ENCODE assay signal across 23 cellular contexts in genomic region chr7:17057143-17057509, GRCh38.
DNase-seq lines count a peak whose midpoint lies in the region; ATAC-seq and TF ChIP-seq lines count a peak whose summit lies in the region.
"Had no signal": no experiment of that assay in that cellular context is flagged by ENCODE, and none has a peak within 500 bp of the region (broad histone marks: within the 10 kb centered on the region; RNA-seq: fewer than 3 reads in every experiment).

No MANE protein-coding gene starts in this region.

- no peaks in the 10 kb centered on the region for H3K79me2 ChIP-seq in ACC112 (ENCODE audit: control insufficient read depth, insufficient read depth, low read length, unreplicated experiment)

- H3K27ac Mint-ChIP-seq in CD4-positive, alpha-beta T cell, result no peak overlapping the region
- H3K27ac Mint-ChIP-seq: B cell had no signal

- no CpG with 5 or more reads among the region's 1 CpG for WGBS in mesenchymal stem cell

- H3K4me1 ChIP-seq in ACC112 (ENCODE audit: control insufficient read depth, insufficient read depth, low read length, unreplicated experiment), result peaks cover 28% of the 10 kb centered on the region
- peaks cover 8 to 59% (median 35%) of the 10 kb centered on the region in 10 experiments; a peak in 18 of 20 replicates for H3K4me1 ChIP-seq in BLaER1 treated with 17β-estradiol and CSF1 and Interleukin-3, amounts not matched to agents 10 nM and 100 nM
- no peaks in the 10 kb centered on the region for H3K4me1 ChIP-seq in mesenchymal stem cell (ENCODE audit: control insufficient read depth, insufficient read depth, low read depth, low read length)
- H3K4me1 ChIP-seq in right atrium auricular region, result no peaks in the 10 kb centered on the region
- H3K4me1 ChIP-seq: A549 had no signal

- H3K27me3 ChIP-seq in ACC112 (ENCODE audit: insufficient read depth, low read length), result no peaks in the 10 kb centered on the region
- peaks cover 0 to 14% (median 0%) of the 10 kb centered on the region in 11 experiments; a peak in 2 of 22 replicates for H3K27me3 ChIP-seq in BLaER1 treated with 17β-estradiol and CSF1 and Interleukin-3, amounts not matched to agents 10 nM and 100 nM
- no peaks in the 10 kb centered on the region for H3K27me3 ChIP-seq in mesenchymal stem cell (ENCODE audit: control insufficient read depth in 1 of 2, insufficient read depth in 1 of 2, low read length in 2 of 2)
- no peaks in the 10 kb centered on the region for H3K27me3 ChIP-seq in CD4-positive, alpha-beta T cell (ENCODE audit: control insufficient read depth, insufficient read depth, low read length)
- no peaks in the 10 kb centered on the region for H3K27me3 ChIP-seq in right atrium auricular region

- H3K9me3 ChIP-seq in BLaER1 treated with 17β-estradiol and CSF1 and Interleukin-3, amounts not matched to agents 10 nM and 100 nM (replicated peaks in 1 of 11), result peaks cover 0 to 15% (median 0%) of the 10 kb centered on the region in 11 experiments; a peak in 4 of 22 replicates
- no peaks in the 10 kb centered on the region for H3K9me3 ChIP-seq in mesenchymal stem cell (ENCODE audit: control insufficient read depth, low read length)
- H3K9me3 ChIP-seq in CD4-positive, alpha-beta T cell (ENCODE audit: control insufficient read depth, low read length), result no peaks in the 10 kb centered on the region
- no peaks in the 10 kb centered on the region for H3K9me3 ChIP-seq in right atrium auricular region
- H3K9me3 ChIP-seq: A549 had no signal

- no peak overlapping the region for H2BK5ac ChIP-seq in mesenchymal stem cell (ENCODE audit: low read depth, low read length, poor library complexity, severe bottlenecking)

- H3K36me3 ChIP-seq in ACC112 (ENCODE audit: insufficient read depth, low read length), result no peaks in the 10 kb centered on the region
- no peaks in the 10 kb centered on the region for H3K36me3 ChIP-seq in BLaER1 treated with 17β-estradiol and CSF1 and Interleukin-3, amounts not matched to agents 10 nM and 100 nM
- no peaks in the 10 kb centered on the region for H3K36me3 ChIP-seq in mesenchymal stem cell (ENCODE audit: control insufficient read depth in 1 of 2, insufficient read depth in 2 of 2, low read depth in 1 of 2, low read length in 2 of 2)
- no peaks in the 10 kb centered on the region for H3K36me3 ChIP-seq in right atrium auricular region

- no peaks in the 10 kb centered on the region for H3K9me3 Mint-ChIP-seq in CD4-positive, alpha-beta T cell

- no peak overlapping the region for H4K8ac ChIP-seq in mesenchymal stem cell (ENCODE audit: low read length)

- H2BK120ac ChIP-seq in mesenchymal stem cell (ENCODE audit: low read depth, low read length), result no peak overlapping the region

- CTCF ChIA-PET in CD4-positive, alpha-beta T cell (lab: Charles Lee), result no interaction called here

- no peak for TF ChIP-seq CTCF in CD4-positive, alpha-beta T cell (IDR thresholded peaks at IDR 0.05)
- no peak for TF ChIP-seq CTCF in right atrium auricular region (IDR thresholded peaks at IDR 0.05)

- peak overlapping the region in 1 of 2 experiments; percentile 6 for H2BK12ac ChIP-seq in mesenchymal stem cell (ENCODE audit: low read length in 2 of 2)

- H3K36me3 Mint-ChIP-seq in CD4-positive, alpha-beta T cell (ENCODE audit: low read depth), result no peaks in the 10 kb centered on the region

- POLR2A ChIA-PET in CD4-positive, alpha-beta T cell (lab: Charles Lee), result no interaction called here

- no peaks in the 10 kb centered on the region for H3K79me1 ChIP-seq in mesenchymal stem cell (replicated peaks; ENCODE audit: low read length, poor library complexity, severe bottlenecking)

- H3K4me1 Mint-ChIP-seq in CD4-positive, alpha-beta T cell (ENCODE audit: low read depth), result no peaks in the 10 kb centered on the region

- H2AK5ac ChIP-seq in mesenchymal stem cell (ENCODE audit: low read length, severe bottlenecking), result no peak overlapping the region

- H3K18ac ChIP-seq in mesenchymal stem cell (ENCODE audit: low read depth in 1 of 2, low read length in 2 of 2), result no peak overlapping the region

- H3K4me3 ChIP-seq in ACC112 (ENCODE audit: low read depth, low read length) (no peak overlapping the region), mesenchymal stem cell (ENCODE audit: insufficient read depth in 1 of 2, low read depth in 1 of 2, low read length in 2 of 2) (no peak overlapping the region), right atrium auricular region (no peak overlapping the region)
- no peak overlapping the region for H3K4me3 ChIP-seq in BLaER1 treated with 17β-estradiol and CSF1 and Interleukin-3, amounts not matched to agents 10 nM and 100 nM
- H3K4me3 ChIP-seq: A549 had no signal

- DNase-seq in M059J (ENCODE audit: low read depth) (peak; percentile 6), mesenchymal stem cell (no peak), right atrium auricular region (ENCODE audit: low spot score) (no peak)
- DNase-seq in CD4-positive, alpha-beta T cell, result no peak
- DNase-seq in activated effector memory CD4-positive, alpha-beta T cell treated with Interleukin-2 at 50 U/mL for 16 hours, result no peak
- DNase-seq: DMS153; Kasumi-1; MM.1S; NCI-H1694; NCI-H2029 treated with DMSO at 0.1 percent for 48 hours; NCI-H446 treated with DMSO at 0.1 percent for 48 hours; NCI-H526; NCI-H82; NK-92 treated with Interleukin-12 subunit alpha and Interleukin-12 subunit beta, amount 100 ng/mL, for 24 hours; Right ventricle myocardium superior; RPMI8226; SW 1271 had no signal

- H3K4ac ChIP-seq in mesenchymal stem cell (ENCODE audit: low read depth in 1 of 2, low read length in 2 of 2), result no peak overlapping the region

- no peak overlapping the region for H4K91ac ChIP-seq in mesenchymal stem cell (ENCODE audit: low read length)

- H4K20me1 ChIP-seq in BLaER1 treated with 17β-estradiol and CSF1 and Interleukin-3, amounts not matched to agents 10 nM and 100 nM, result no peaks in the 10 kb centered on the region

- no peak overlapping the region for H3K14ac ChIP-seq in mesenchymal stem cell (ENCODE audit: low read length in 2 of 2)

- H3K4me2 ChIP-seq in BLaER1 treated with 17β-estradiol and CSF1 and Interleukin-3, amounts not matched to agents 10 nM and 100 nM, result peak overlapping the region in 7 of 11 experiments; percentile 5 to 78 (median 65); a peak in 14 of 22 replicates
- no peak overlapping the region for H3K4me2 ChIP-seq in mesenchymal stem cell (ENCODE audit: low read length, poor library complexity, severe bottlenecking)
- H3K4me2 ChIP-seq: A549 had no signal

- H2BK15ac ChIP-seq in mesenchymal stem cell (ENCODE audit: low read depth, poor library complexity, severe bottlenecking), result no peak overlapping the region

- H3K4me3 Mint-ChIP-seq in CD4-positive, alpha-beta T cell, result no peak overlapping the region
- H3K4me3 Mint-ChIP-seq: B cell, CD14-positive monocyte had no signal

- H3K23ac ChIP-seq in mesenchymal stem cell (ENCODE audit: low read length in 2 of 2), result no peak overlapping the region

- H3K9ac ChIP-seq in BLaER1 treated with 17β-estradiol and CSF1 and Interleukin-3, amounts not matched to agents 10 nM and 100 nM, result 0 out of 22 replicates have a peak overlapping the region, but pooled peaks of 1 of the 11 experiments have one; percentile 16
- H3K9ac ChIP-seq in mesenchymal stem cell (ENCODE audit: low read length), result no peak overlapping the region

- H3K27me3 Mint-ChIP-seq in CD4-positive, alpha-beta T cell, result no peaks in the 10 kb centered on the region
- H3K27me3 Mint-ChIP-seq: B cell had no signal

- ATAC-seq in CD4-positive, alpha-beta T cell (ENCODE audit: poor library complexity), result no peak
- no peak for ATAC-seq in GM18520 (IDR thresholded peaks at IDR 0.05; ENCODE audit: unreplicated experiment)
- ATAC-seq: A549 had no signal

- H3K27ac ChIP-seq in ACC112 (ENCODE audit: low read depth, low read length) (peak overlapping the region; percentile 46), mesenchymal stem cell (ENCODE audit: low read length, poor library complexity, severe bottlenecking) (no peak overlapping the region), right atrium auricular region (no peak overlapping the region)
- H3K27ac ChIP-seq in BLaER1 treated with 17β-estradiol and CSF1 and Interleukin-3, amounts not matched to agents 10 nM and 100 nM, result peak overlapping the region in 7 of 11 experiments; percentile 2 to 85 (median 27); a peak in 10 of 22 replicates
- no peak overlapping the region for H3K27ac ChIP-seq in CD4-positive, alpha-beta T cell (ENCODE audit: low read depth, low read length)
- H3K27ac ChIP-seq: A549 had no signal

- no peak overlapping the region for H2AFZ ChIP-seq in ACC112 (ENCODE audit: low read length, unreplicated experiment)
- H2AFZ ChIP-seq in mesenchymal stem cell (ENCODE audit: low read depth, low read length), result peak overlapping the region; percentile 43

- intact Hi-C loops in CD4-positive, alpha-beta T cell (cut with DNase I, micrococcal nuclease), result no loop called here

Comparison
In these comparisons a context has a peak if more than half of its experiments do, and no peak if none do; other contexts are left out.
1. H3K27ac ChIP-seq: peak in ACC112 (single experiment) and BLaER1 treated with 17β-estradiol and CSF1 and Interleukin-3, amounts not matched to agents 10 nM and 100 nM (7 of 11); none in mesenchymal stem cell (single experiment), CD4-positive, alpha-beta T cell (single experiment) and right atrium auricular region (0 of 2).